ENCODE assay signal across 15 cellular contexts in the genomic region with DNA sequence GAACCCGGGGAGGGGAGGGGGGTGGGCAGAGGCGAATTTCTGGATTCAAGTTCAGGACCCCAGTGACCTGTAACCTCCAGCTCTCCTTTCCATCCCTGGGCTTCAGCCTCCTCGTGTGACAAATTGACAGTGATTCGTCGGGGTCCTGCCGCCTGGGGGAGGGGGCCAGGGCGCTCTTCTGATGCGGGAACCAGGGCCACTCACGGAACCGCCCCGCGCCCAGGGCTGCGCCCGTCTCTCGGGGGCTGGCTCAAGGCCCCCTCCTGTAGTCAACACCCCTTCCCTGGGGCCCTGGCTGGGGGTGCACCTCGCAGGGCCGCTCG.
DNase-seq lines count a peak whose midpoint lies in the region; ATAC-seq and TF ChIP-seq lines count a peak whose summit lies in the region.
"Had no signal": no experiment of that assay in that cellular context is flagged by ENCODE, and none has a peak within 500 bp of the region (broad histone marks: within the 10 kb centered on the region; RNA-seq: fewer than 3 reads in every experiment).

No MANE protein-coding gene starts in this region.

- 3% methylated on average over 17 of the region's 18 CpGs for whole genome bisulfite sequencing in smooth muscle cell (ENCODE audit: low lambda C conversion rate)

- peaks cover 60 to 88% (median 69%) of the 10 kb centered on the region in 10 experiments for H3K4me1 ChIP-seq in BLaER1 treated with 17β-estradiol and CSF1 and Interleukin-3, amounts not matched to agents 10 nM and 100 nM
- no peaks in the 10 kb centered on the region for H3K4me1 ChIP-seq in RWPE2 (ENCODE audit: insufficient read depth, poor library complexity, severe bottlenecking)
- peaks cover 30% of the 10 kb centered on the region for H3K4me1 ChIP-seq in iPS-18a (ENCODE audit: control insufficient read depth, low read depth, low read length)
- H3K4me1 ChIP-seq in smooth muscle cell (ENCODE audit: low read depth) = peaks cover 23% of the 10 kb centered on the region

- peaks cover 10 to 67% (median 19%) of the 10 kb centered on the region in 11 experiments; a peak in 21 of 22 replicates for H3K27me3 ChIP-seq in BLaER1 treated with 17β-estradiol and CSF1 and Interleukin-3, amounts not matched to agents 10 nM and 100 nM
- H3K27me3 ChIP-seq in RWPE2 (ENCODE audit: insufficient read depth, poor library complexity, severe bottlenecking) (peaks cover 23% of the 10 kb centered on the region), iPS-18a (ENCODE audit: control insufficient read depth, insufficient read depth, low read length) (peaks cover 62% of the 10 kb centered on the region), smooth muscle cell (ENCODE audit: low read depth) (peaks cover 65% of the 10 kb centered on the region)

- H3K4me3 ChIP-seq in BLaER1 treated with 17β-estradiol and CSF1 and Interleukin-3, amounts not matched to agents 10 nM and 100 nM = peak overlapping the region; percentile 42 to 68 (median 60)
- H3K4me3 ChIP-seq in RWPE2 (ENCODE audit: severe bottlenecking) (peak overlapping the region; percentile 14), iPS-18a (ENCODE audit: low read length) (peak overlapping the region; percentile 51), smooth muscle cell (peak overlapping the region; percentile 49)

- H3K79me2 ChIP-seq in smooth muscle cell (ENCODE audit: low read depth) = no peaks in the 10 kb centered on the region

- peak overlapping the region in 6 of 11 experiments; percentile 41 to 84 (median 70); a peak in 11 of 22 replicates for H3K27ac ChIP-seq in BLaER1 treated with 17β-estradiol and CSF1 and Interleukin-3, amounts not matched to agents 10 nM and 100 nM
- H3K27ac ChIP-seq in RWPE2 (ENCODE audit: poor library complexity, severe bottlenecking) (no peak overlapping the region), iPS-18a (ENCODE audit: low read length) (no peak overlapping the region), smooth muscle cell (ENCODE audit: low read depth) (no peak overlapping the region)

- no peak for ATAC-seq in RWPE2 (ENCODE audit: low read depth)
- ATAC-seq in HG03565 (IDR thresholded peaks at IDR 0.05; ENCODE audit: unreplicated experiment) = no peak
- ATAC-seq: naive thymus-derived CD4-positive, alpha-beta T cell; sciatic nerve had no signal

- peak overlapping the region; percentile 95 to 100 (median 100) for H3K4me2 ChIP-seq in BLaER1 treated with 17β-estradiol and CSF1 and Interleukin-3, amounts not matched to agents 10 nM and 100 nM
- H3K4me2 ChIP-seq in smooth muscle cell = peak overlapping the region; percentile 93

- H3K36me3 ChIP-seq in BLaER1 treated with 17β-estradiol and CSF1 and Interleukin-3, amounts not matched to agents 10 nM and 100 nM = no peaks in the 10 kb centered on the region
- H3K36me3 ChIP-seq in RWPE2 (ENCODE audit: low read depth) (no peaks in the 10 kb centered on the region), iPS-18a (ENCODE audit: control insufficient read depth, low read depth, low read length) (no peaks in the 10 kb centered on the region), smooth muscle cell (ENCODE audit: low read depth) (no peaks in the 10 kb centered on the region)

- H3K9me3 ChIP-seq in BLaER1 treated with 17β-estradiol and CSF1 and Interleukin-3, amounts not matched to agents 10 nM and 100 nM (replicated peaks in 1 of 11) = no peaks in the 10 kb centered on the region
- no peaks in the 10 kb centered on the region for H3K9me3 ChIP-seq in RWPE2 (ENCODE audit: severe bottlenecking)
- H3K9me3 ChIP-seq in iPS-18a (ENCODE audit: control insufficient read depth, low read depth, low read length) = no peaks in the 10 kb centered on the region
- H3K9me3 ChIP-seq in smooth muscle cell (replicated peaks; ENCODE audit: low read depth) = no peaks in the 10 kb centered on the region

- peak overlapping the region; percentile 38 for H2AFZ ChIP-seq in smooth muscle cell (ENCODE audit: low read depth)

- DNase-seq in RWPE2 (ENCODE audit: low spot score) (no peak), smooth muscle cell (lab: John Stamatoyannopoulos, UW; ENCODE audit: unreplicated experiment) (no peak), UCSD-AML1 (lab: John Stamatoyannopoulos, UW; ENCODE audit: unreplicated experiment) (no peak), SKM-1 (lab: John Stamatoyannopoulos, UW; ENCODE audit: unreplicated experiment) (no peak), cerebellar cortex (ENCODE audit: low spot score) (no peak)
- DNase-seq: activated gamma-delta T cell; foreskin melanocyte; naive thymus-derived CD4-positive, alpha-beta T cell; NCI-H1417; NCI-H226; stimulated activated CD4-positive, alpha-beta T cell treated with anti-CD3 and anti-CD28 coated beads, Interleukin-4, amount 100 ng/mL, for 24 hours had no signal

- H3K9ac ChIP-seq in BLaER1 treated with 17β-estradiol and CSF1 and Interleukin-3, amounts not matched to agents 10 nM and 100 nM = peak overlapping the region in 10 of 11 experiments; percentile 37 to 85 (median 63); a peak in 16 of 22 replicates
- H3K9ac ChIP-seq in iPS-18a (ENCODE audit: low read length) = no peak overlapping the region
- H3K9ac ChIP-seq in smooth muscle cell (ENCODE audit: low read depth) = peak overlapping the region; percentile 36

- H4K20me1 ChIP-seq in BLaER1 treated with 17β-estradiol and CSF1 and Interleukin-3, amounts not matched to agents 10 nM and 100 nM = peaks cover 0 to 52% (median 0%) of the 10 kb centered on the region in 11 experiments; a peak in 6 of 22 replicates
- no peaks in the 10 kb centered on the region for H4K20me1 ChIP-seq in smooth muscle cell (ENCODE audit: low read depth)

- TF ChIP-seq CTCF in RWPE2 (IDR thresholded peaks at IDR 0.05; ENCODE audit: poor library complexity, severe bottlenecking) (no peak), smooth muscle cell (IDR thresholded peaks at IDR 0.05; ENCODE audit: borderline replicate concordance, insufficient read depth, poor library complexity, severe bottlenecking) (no peak)

- H3F3A ChIP-seq in smooth muscle cell (ENCODE audit: low read depth) = no peaks in the 10 kb centered on the region

Comparison
In these comparisons a context has a peak if more than half of its experiments do, and no peak if none do; other contexts are left out.
1. H3K27ac ChIP-seq: peak in BLaER1 treated with 17β-estradiol and CSF1 and Interleukin-3, amounts not matched to agents 10 nM and 100 nM (6 of 11); none in RWPE2 (single experiment), iPS-18a (single experiment) and smooth muscle cell (single experiment).
2. Peak in every context shown above with its lines, with median percentiles within 50 percentile points of each other: H3K4me3 ChIP-seq.